16 cellular contexts compared by ENCODE assay signal in the genomic region with DNA sequence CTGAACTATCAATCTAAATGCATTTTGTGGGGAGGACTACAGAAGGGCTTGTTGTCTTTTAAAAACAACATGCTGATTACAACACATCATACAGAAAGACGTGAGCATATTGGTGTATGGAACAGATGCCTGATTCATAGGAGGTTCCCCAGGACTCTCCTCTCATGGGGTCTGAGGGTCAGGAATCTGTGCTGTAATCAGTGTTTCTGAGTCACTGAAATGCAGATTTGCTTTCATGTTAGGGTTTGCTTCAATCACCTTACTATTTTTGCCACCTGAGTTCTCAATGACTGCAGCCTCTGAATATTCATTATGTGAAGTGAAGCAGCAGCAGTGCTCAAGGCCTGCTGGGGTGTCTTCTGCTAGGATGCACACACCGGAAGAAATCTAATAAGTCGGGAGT. TPM values are rescaled to one million over a fixed set of nuclear protein-coding genes. Genes with fewer than 3 reads are reported as not detected.
A peak's percentile ranks its signal among the peaks of the same experiment; 100 is the strongest.
DNase-seq lines count a peak whose midpoint lies in the region; ATAC-seq and TF ChIP-seq lines count a peak whose summit lies in the region.
"Had no signal": no experiment of that assay in that cellular context is flagged by ENCODE, and none has a peak within 500 bp of the region (broad histone marks: within the 10 kb centered on the region; RNA-seq: fewer than 3 reads in every experiment).

No MANE protein-coding gene starts in this region.

- H3K9me3 ChIP-seq in AG04450 (ENCODE audit: control insufficient read depth, insufficient read depth, low read length), result no peaks in the 10 kb centered on the region
- H3K9me3 ChIP-seq in OCI-LY7 (ENCODE audit: low read length), result no peaks in the 10 kb centered on the region

- intact Hi-C loops in OCI-LY7 (cut with micrococcal nuclease; ENCODE audit: unreplicated experiment) (no loop called here), natural killer cell (cut with micrococcal nuclease) (no loop called here)

- H3K9me3 Mint-ChIP-seq in natural killer cell, result no peaks in the 10 kb centered on the region
- H3K9me3 Mint-ChIP-seq: activated CD4-positive, alpha-beta T cell treated with anti-CD3 and anti-CD28 coated beads, Interleukin-2, amount 10 ng/mL, durations not matched to agents 7 days and 5 days; activated naive CD4-positive, alpha-beta T cell treated with anti-CD3 and anti-CD28 coated beads, Interleukin-2, amount 10 ng/mL, durations not matched to agents 7 days and 5 days had no signal

- no peak overlapping the region for H3K27ac Mint-ChIP-seq in natural killer cell
- H3K27ac Mint-ChIP-seq: activated CD4-positive, alpha-beta T cell treated with anti-CD3 and anti-CD28 coated beads, Interleukin-2, amount 10 ng/mL, durations not matched to agents 7 days and 5 days; activated naive CD4-positive, alpha-beta T cell treated with anti-CD3 and anti-CD28 coated beads, Interleukin-2, amount 10 ng/mL, durations not matched to agents 7 days and 5 days had no signal

- no peaks in the 10 kb centered on the region for H3K36me3 ChIP-seq in OCI-LY7 (ENCODE audit: insufficient read depth, low read length)

- peak overlapping the region; percentile 23; the same call in 1 of the 2 replicates for H3K4me2 ChIP-seq in OCI-LY7 (ENCODE audit: low read length)

- H3K36me3 Mint-ChIP-seq in natural killer cell, result no peaks in the 10 kb centered on the region
- H3K36me3 Mint-ChIP-seq: activated naive CD4-positive, alpha-beta T cell treated with anti-CD3 and anti-CD28 coated beads, Interleukin-2, amount 10 ng/mL, durations not matched to agents 7 days and 5 days had no signal

- H3K27ac ChIP-seq in AG04450 (ENCODE audit: low read depth, low read length), result no peak overlapping the region
- no peak overlapping the region for H3K27ac ChIP-seq in OCI-LY7 (ENCODE audit: low read depth, low read length, poor library complexity, severe bottlenecking)

- no TSS peak for BruUV-seq in OCI-LY7 (replicated peaks; lab: Mats Ljungman, UMichigan)

- no peaks in the 10 kb centered on the region for H3K79me2 ChIP-seq in OCI-LY7 (ENCODE audit: insufficient read depth, low read depth, low read length)

- H3K4me1 Mint-ChIP-seq in natural killer cell, result peaks cover 0 to 5% of the 10 kb centered on the region in 2 donors

- H4K20me1 ChIP-seq in OCI-LY7 (ENCODE audit: insufficient read depth, low read length), result no peaks in the 10 kb centered on the region

- no peaks in the 10 kb centered on the region for H3K27me3 ChIP-seq in AG04450 (ENCODE audit: control insufficient read depth, insufficient read depth, low read length)

- no peaks in the 10 kb centered on the region for H3K9me2 ChIP-seq in OCI-LY7 (ENCODE audit: insufficient read depth, low read length)

- no peak overlapping the region for H3K4me3 ChIP-seq in AG04450 (ENCODE audit: low read depth, low read length)
- no peak overlapping the region for H3K4me3 ChIP-seq in OCI-LY7 (ENCODE audit: low read depth, low read length, poor library complexity, severe bottlenecking)

- no peak for ATAC-seq in natural killer cell
- ATAC-seq: left lobe of liver had no signal

- H3K4me3 Mint-ChIP-seq in natural killer cell, result no peak overlapping the region
- H3K4me3 Mint-ChIP-seq: activated CD4-positive, alpha-beta T cell treated with anti-CD3 and anti-CD28 coated beads, Interleukin-2, amount 10 ng/mL, durations not matched to agents 7 days and 5 days; activated naive CD4-positive, alpha-beta T cell treated with anti-CD3 and anti-CD28 coated beads, Interleukin-2, amount 10 ng/mL, durations not matched to agents 7 days and 5 days had no signal

- TF ChIP-seq CTCF in AG04450 (IDR thresholded peaks at IDR 0.05; ENCODE audit: low read depth, low read length) (no peak), OCI-LY7 (conservative IDR thresholded peaks at IDR 0.05; ENCODE audit: low read length) (no peak), natural killer cell (IDR thresholded peaks at IDR 0.05) (no peak)

- CTCF ChIA-PET in AG04450 (lab: Charles Lee), result no interaction called here
- CTCF ChIA-PET in OCI-LY7 (lab: Charles Lee; ENCODE audit: unreplicated experiment), result no interaction called here

- no peaks in the 10 kb centered on the region for H3K4me1 ChIP-seq in OCI-LY7 (ENCODE audit: insufficient read depth, low read length, poor library complexity, severe bottlenecking)

- no peak overlapping the region for H2AFZ ChIP-seq in OCI-LY7 (ENCODE audit: low read length)

- DNase-seq in AG04450 (ENCODE audit: low read depth, low spot score) (peak; percentile 16), OCI-LY7 (ENCODE audit: low spot score) (no peak), cerebellum (ENCODE audit: low spot score) (peak; percentile 63), medulla oblongata (ENCODE audit: extremely low spot score) (peak; percentile 65), HuH-7.5 (ENCODE audit: low spot score) (no peak), natural killer cell (no peak), LoVo (ENCODE audit: low spot score) (no peak), NCI-H82 (lab: John Stamatoyannopoulos, UW) (no peak)
- DNase-seq: activated CD4-positive, alpha-beta T cell treated with anti-CD3 and anti-CD28 coated beads, Interleukin-2, amount 10 ng/mL, durations not matched to agents 7 days and 5 days; activated naive CD4-positive, alpha-beta T cell treated with anti-CD3 and anti-CD28 coated beads, Interleukin-2, amount 10 ng/mL, durations not matched to agents 7 days and 5 days; DMS79 treated with DMSO at 0.1 percent for 48 hours; effector memory CD4-positive, alpha-beta T cell; Kasumi-1; NCI-H1436; stimulated activated naive CD4-positive, alpha-beta T cell treated with Interleukin-2 at 50 U/mL for 16 hours had no signal

- POLR2A ChIA-PET in AG04450 (lab: Yijun Ruan, JAX), result no interaction called here
- POLR2A ChIA-PET in OCI-LY7 (lab: Charles Lee), result no interaction called here

- H3K27me3 Mint-ChIP-seq in natural killer cell (ENCODE audit: low read depth in 2 of 2), result peaks cover 0 to under 1% of the 10 kb centered on the region in 2 donors
- H3K27me3 Mint-ChIP-seq: activated CD4-positive, alpha-beta T cell treated with anti-CD3 and anti-CD28 coated beads, Interleukin-2, amount 10 ng/mL, durations not matched to agents 7 days and 5 days; activated naive CD4-positive, alpha-beta T cell treated with anti-CD3 and anti-CD28 coated beads, Interleukin-2, amount 10 ng/mL, durations not matched to agents 7 days and 5 days had no signal

RNA-seq across cellular contexts. Expression of gene ANK3, which starts 0.6 kb away (rescaled TPM):
- 1.6 and 1.9 TPM in 2 replicates for polyA plus RNA-seq in AG04450 (2011; rRNA removed)
- 4.1 and 4.3 TPM in 2 replicates for polyA minus RNA-seq in AG04450 (2011; rRNA and poly(A)+ RNA removed)
- total RNA-seq in OCI-LY7 (2014; rRNA removed; shearing (Covaris generic)), result 0.13 and 2.8 TPM in 2 replicates
- total RNA-seq in OCI-LY7 (2022) (0.49 and 0.94 TPM in 2 replicates), cerebellum (363 TPM), natural killer cell (10 to 100 TPM in 2 of 3 donors, 1 to 10 TPM in 1; 4.4 to 12.9 (median 11.4) TPM)

Comparison
In these comparisons a context has a peak if more than half of its experiments do, and no peak if none do; other contexts are left out.
1. DNase-seq: peak in AG04450 (single experiment), cerebellum (single experiment) and medulla oblongata (single experiment); none in OCI-LY7 (single experiment), HuH-7.5 (single experiment), natural killer cell (single experiment), LoVo (single experiment) and NCI-H82 (single experiment).
2. RNA of gene ANK3, which starts 0.6 kb away (total RNA-seq): 363 TPM in cerebellum (single experiment); 4.4 to 12.9 TPM in natural killer cell and 0.13 to 2.8 TPM in OCI-LY7; every median in the first group is over 10 times any median in the second.